ENCODE assay signal across 26 cellular contexts in genomic region chr3:150503402-150504099, GRCh38. TPM values are rescaled to one million over a fixed set of nuclear protein-coding genes. Genes with fewer than 3 reads are reported as not detected.
DNase-seq lines count a peak whose midpoint lies in the region; ATAC-seq, FAIRE-seq and TF ChIP-seq lines count a peak whose summit lies in the region.
"Had no signal": no experiment of that assay in that cellular context is flagged by ENCODE, and none has a peak within 500 bp of the region (broad histone marks: within the 10 kb centered on the region; RNA-seq: fewer than 3 reads in every experiment).

No MANE protein-coding gene starts in this region.

- peak; percentile 31 for ATAC-seq in stimulated activated effector memory CD8-positive, alpha-beta T cell treated with anti-CD3 and anti-CD28 coated beads, Interleukin-12 subunit alpha, Interleukin-12 subunit beta, amount 100 ng/mL, for 72 hours
- ATAC-seq: activated CD8-positive, alpha-beta T cell treated with anti-CD3 and anti-CD28 coated beads for 36 hours; activated T-helper 17 cell treated with anti-CD3 and anti-CD28 coated beads, Interleukin-2, amount 50 U/mL, for 72 hours; left colon had no signal

- no peak overlapping the region for H3K4me2 ChIP-seq in Karpas-422 (ENCODE audit: low read depth, low read length, poor library complexity, severe bottlenecking)
- H3K4me2 ChIP-seq in H1 (ENCODE audit: insufficient read depth in 1 of 2, low read depth in 2 of 2, low read length in 2 of 2): no peak overlapping the region
- no peak overlapping the region for H3K4me2 ChIP-seq in hepatocyte

- 0 out of 2 replicates have a peak overlapping the region, but pooled peaks have one; percentile 7 for H2BK5ac ChIP-seq in H1 (ENCODE audit: low read depth, low read length)

- DNase-seq in GM12864 (ENCODE audit: low read depth) (no peak), Karpas-422 (peak; percentile 46), H1 (ENCODE audit: low read depth in 1 of 2, low spot score in 2 of 2) (no peak), ovary (no peak), NCI-H1436 (lab: John Stamatoyannopoulos, UW) (no peak), hepatocyte (ENCODE audit: low spot score) (no peak)
- no peak for DNase-seq in stimulated activated effector memory CD8-positive, alpha-beta T cell treated with anti-CD3 and anti-CD28 coated beads, Interleukin-12 subunit alpha, Interleukin-12 subunit beta, amount 100 ng/mL, for 72 hours (ENCODE audit: low spot score in 2 of 2)
- DNase-seq: activated CD8-positive, alpha-beta memory T cell treated with anti-CD3 and anti-CD28 coated beads, Interleukin-2, amount 50 U/mL, for 48 hours; activated CD8-positive, alpha-beta T cell treated with anti-CD3 and anti-CD28 coated beads for 36 hours; activated naive CD4-positive, alpha-beta T cell treated with anti-CD3 and anti-CD28 coated beads, Interleukin-2, amount 50 U/mL, for 16 hours; amniotic stem cell; CD4-positive, alpha-beta memory T cell; hypothalamus; KG1; left colon; MM.1S; NCI-H1417; NCI-H2081; NCI-H69; SHP77 treated with DMSO at 0.1 percent for 48 hours; stimulated activated naive CD4-positive, alpha-beta T cell had no signal

- H3K27ac ChIP-seq in Karpas-422 (ENCODE audit: low read length) (no peak overlapping the region), H1 (ENCODE audit: low read depth, low read length) (no peak overlapping the region), ovary (no peak overlapping the region), hepatocyte (no peak overlapping the region)

- no peak overlapping the region for H3K23ac ChIP-seq in H1 (ENCODE audit: insufficient read length)

- TF ChIP-seq POLR2A in H1 (IDR thresholded peaks at IDR 0.05; ENCODE audit: control extremely low read depth in 1 of 2, low read depth in 2 of 2, low read length in 2 of 2): no peak
- no peak for TF ChIP-seq POLR2A in ovary (IDR thresholded peaks at IDR 0.05)

- no peak overlapping the region for H2AFZ ChIP-seq in Karpas-422 (ENCODE audit: low read length)
- H2AFZ ChIP-seq in H1 (ENCODE audit: low read length): 0 out of 2 replicates have a peak overlapping the region, but pooled peaks have one; percentile 6
- no peak overlapping the region for H2AFZ ChIP-seq in hepatocyte

- no peaks in the 10 kb centered on the region for H3K79me1 ChIP-seq in H1 (ENCODE audit: low read depth, low read length)

- no peak overlapping the region for H3K9ac ChIP-seq in Karpas-422 (ENCODE audit: low read length)
- H3K9ac ChIP-seq in H1 (replicated peaks in 1 of 4; ENCODE audit: extremely low read depth in 1 of 4, low read depth in 3 of 4, low read length in 3 of 4): no peak overlapping the region

- H3K4me1 ChIP-seq in Karpas-422 (ENCODE audit: low read length) (peaks cover 10% of the 10 kb centered on the region), H1 (replicated peaks in 1 of 4; ENCODE audit: control insufficient read depth in 3 of 4, insufficient read depth in 4 of 4, low read length in 3 of 4) (no peaks in the 10 kb centered on the region), ovary (ENCODE audit: insufficient read depth) (no peaks in the 10 kb centered on the region), hepatocyte (ENCODE audit: insufficient read depth) (no peaks in the 10 kb centered on the region)

- H3K9me3 ChIP-seq in Karpas-422 (ENCODE audit: low read length) (no peaks in the 10 kb centered on the region; the same call in 1 of the 2 replicates), H1 (ENCODE audit: insufficient read depth in 2 of 2, low read depth in 1 of 2, low read length in 1 of 2) (peaks cover 11 to 12% of the 10 kb centered on the region in 2 experiments), ovary (no peaks in the 10 kb centered on the region), hepatocyte (ENCODE audit: low read depth) (no peaks in the 10 kb centered on the region)

- no peak overlapping the region for H3K4ac ChIP-seq in H1 (replicated peaks; ENCODE audit: insufficient read length, low read depth, low read length)

- no peak overlapping the region for H2BK120ac ChIP-seq in H1 (replicated peaks; ENCODE audit: low read depth, low read length)

- FAIRE-seq in H1 (lab: Jason Lieb, UNC): no peak
- FAIRE-seq: D721Med, GM12892, RCC 7860 had no signal

- H3K36me3 ChIP-seq in Karpas-422 (ENCODE audit: insufficient read depth, low read length) (no peaks in the 10 kb centered on the region), H1 (ENCODE audit: control insufficient read depth in 2 of 4, insufficient read depth in 4 of 4, low read length in 3 of 4) (no peaks in the 10 kb centered on the region), ovary (no peaks in the 10 kb centered on the region), hepatocyte (replicated peaks; ENCODE audit: insufficient read depth, low read depth) (no peaks in the 10 kb centered on the region)

- peak; percentile 0 to 24; a peak in 1 of 4 replicates for TF ChIP-seq RAD21 in H1 (IDR thresholded peaks at IDR 0.05 in 1 of 2, conservative IDR thresholded peaks at IDR 0.05 in 1 of 2; ENCODE audit: low read depth in 2 of 2, low read length in 2 of 2)

- H2BK20ac ChIP-seq in H1 (ENCODE audit: low read length): no peak overlapping the region

- no peaks in the 10 kb centered on the region for H3K23me2 ChIP-seq in H1 (ENCODE audit: low read depth, low read length)

- H3K9me2 ChIP-seq in Karpas-422 (replicated peaks; ENCODE audit: insufficient read depth, low read length): no peaks in the 10 kb centered on the region
- no peaks in the 10 kb centered on the region for H3K9me2 ChIP-seq in hepatocyte (replicated peaks; ENCODE audit: insufficient read depth)

- H3K18ac ChIP-seq in H1 (ENCODE audit: extremely low read depth, low read length): no peak overlapping the region

- intact Hi-C loops in ovary (cut with DNase I): no loop called here

- TF ChIP-seq CTCF in GM12864 (IDR thresholded peaks at IDR 0.05; ENCODE audit: low read depth, low read length, missing control alignments): peak; percentile 24
- TF ChIP-seq CTCF in H1 (IDR thresholded peaks at IDR 0.05; ENCODE audit: control extremely low read depth in 1 of 3, insufficient read depth in 1 of 3, low read depth in 1 of 3, low read length in 3 of 3): peak in 2 of 3 experiments; percentile 28; a peak in 2 of 4 replicates
- TF ChIP-seq CTCF in ovary (IDR thresholded peaks at IDR 0.05): no peak
- TF ChIP-seq CTCF in hepatocyte (IDR thresholded peaks at IDR 0.05; ENCODE audit: poor library complexity): no peak

- no peaks in the 10 kb centered on the region for H3K4me1 Mint-ChIP-seq in stimulated activated effector memory CD8-positive, alpha-beta T cell treated with anti-CD3 and anti-CD28 coated beads, Interleukin-12 subunit alpha, Interleukin-12 subunit beta, amount 100 ng/mL, for 72 hours
- H3K4me1 Mint-ChIP-seq: CD4-positive, alpha-beta memory T cell had no signal

- H3K4me3 ChIP-seq in GM12864 (ENCODE audit: low read depth, low read length): no peak overlapping the region
- no peak overlapping the region for H3K4me3 ChIP-seq in Karpas-422 (ENCODE audit: low read length)
- H3K4me3 ChIP-seq in H1 (ENCODE audit: extremely low read depth in 1 of 4, insufficient read depth in 2 of 4, low read depth in 3 of 4, low read length in 4 of 4): no peak overlapping the region
- H3K4me3 ChIP-seq in ovary: no peak overlapping the region
- H3K4me3 ChIP-seq in hepatocyte: no peak overlapping the region

- H3K9me3 Mint-ChIP-seq in stimulated activated effector memory CD8-positive, alpha-beta T cell treated with anti-CD3 and anti-CD28 coated beads, Interleukin-12 subunit alpha, Interleukin-12 subunit beta, amount 100 ng/mL, for 72 hours: peaks cover 3% of the 10 kb centered on the region
- H3K9me3 Mint-ChIP-seq: natural killer cell treated with Interleukin-12 subunit alpha and Interleukin-12 subunit beta and Interleukin-15 and Interleukin-18, amount 100 ng/mL, for 72 hours had no signal

- H3K79me2 ChIP-seq in Karpas-422 (ENCODE audit: low read length): no peaks in the 10 kb centered on the region
- no peaks in the 10 kb centered on the region for H3K79me2 ChIP-seq in H1 (ENCODE audit: control insufficient read depth in 1 of 2, insufficient read depth in 2 of 2, low read length in 2 of 2)
- no peaks in the 10 kb centered on the region for H3K79me2 ChIP-seq in hepatocyte

- H4K8ac ChIP-seq in H1 (ENCODE audit: extremely low read depth, insufficient read depth, low read length): no peak overlapping the region

- no peak overlapping the region for H4K5ac ChIP-seq in H1 (ENCODE audit: insufficient read length, low read depth, low read length)

- H3K27me3 ChIP-seq in Karpas-422 (ENCODE audit: low read length) (no peaks in the 10 kb centered on the region), H1 (replicated peaks in 1 of 4; ENCODE audit: control insufficient read depth in 3 of 4, extremely low read depth in 1 of 4, insufficient read depth in 3 of 4, low read length in 3 of 4) (no peaks in the 10 kb centered on the region), ovary (no peaks in the 10 kb centered on the region), hepatocyte (no peaks in the 10 kb centered on the region)

- H2AK5ac ChIP-seq in H1 (ENCODE audit: low read depth, low read length): no peak overlapping the region

- no peak overlapping the region for H2BK15ac ChIP-seq in H1 (ENCODE audit: low read length)

- no peak overlapping the region for H4K91ac ChIP-seq in H1 (replicated peaks; ENCODE audit: insufficient read length, low read length)

- H3K27ac Mint-ChIP-seq in stimulated activated effector memory CD8-positive, alpha-beta T cell treated with anti-CD3 and anti-CD28 coated beads, Interleukin-12 subunit alpha, Interleukin-12 subunit beta, amount 100 ng/mL, for 72 hours: peak overlapping the region; percentile 10
- H3K27ac Mint-ChIP-seq: activated CD8-positive, alpha-beta T cell treated with anti-CD3 and anti-CD28 coated beads for 36 hours; activated T-helper 17 cell treated with anti-CD3 and anti-CD28 coated beads, Interleukin-2, amount 50 U/mL, for 72 hours; natural killer cell treated with Interleukin-12 subunit alpha and Interleukin-12 subunit beta and Interleukin-15 and Interleukin-18, amount 100 ng/mL, for 72 hours had no signal

- POLR2A ChIA-PET in H1 (lab: Charles Lee; ENCODE audit: partially characterized antibody): interaction anchor here (0.9 to 1.0 kb wide), 2 partner anchors 8 to 95 kb away, joined by 3 read pairs; no protein-coding TSS in a partner anchor

- CTCF ChIA-PET in H1 (lab: Charles Lee; ENCODE audit: partially characterized antibody): interaction anchor here (0.6 to 2.7 kb wide), 20 partner anchors 9 to 322 kb away, joined by 3 to 22 read pairs (median 4); no protein-coding TSS in a partner anchor

- no peak overlapping the region for H3K56ac ChIP-seq in H1 (replicated peaks; ENCODE audit: insufficient read length, low read depth, low read length)

- TF ChIP-seq EP300 in H1 (IDR thresholded peaks at IDR 0.05; ENCODE audit: borderline replicate concordance in 1 of 2, low read depth in 2 of 2, low read length in 2 of 2) (no peak), ovary (IDR thresholded peaks at IDR 0.05) (no peak)

- H3K14ac ChIP-seq in H1 (ENCODE audit: insufficient read length): no peak overlapping the region

- H3K36me3 Mint-ChIP-seq in stimulated activated effector memory CD8-positive, alpha-beta T cell treated with anti-CD3 and anti-CD28 coated beads, Interleukin-12 subunit alpha, Interleukin-12 subunit beta, amount 100 ng/mL, for 72 hours: peaks cover 5% of the 10 kb centered on the region

- H3K4me3 Mint-ChIP-seq in stimulated activated effector memory CD8-positive, alpha-beta T cell treated with anti-CD3 and anti-CD28 coated beads, Interleukin-12 subunit alpha, Interleukin-12 subunit beta, amount 100 ng/mL, for 72 hours: no peak overlapping the region
- H3K4me3 Mint-ChIP-seq: activated CD8-positive, alpha-beta T cell treated with anti-CD3 and anti-CD28 coated beads for 36 hours; activated T-helper 17 cell treated with anti-CD3 and anti-CD28 coated beads, Interleukin-2, amount 50 U/mL, for 72 hours; CD4-positive, alpha-beta memory T cell; natural killer cell treated with Interleukin-12 subunit alpha and Interleukin-12 subunit beta and Interleukin-15 and Interleukin-18, amount 100 ng/mL, for 72 hours had no signal

- WGBS in H1 (ENCODE audit: extremely low coverage in 1 of 2, insufficient coverage in 1 of 2, insufficient read length in 1 of 2, insufficient replicate concordance in 2 of 2, low coverage in 1 of 2, low lambda C conversion rate in 2 of 2, missing lambda C conversion rate in 1 of 2), 2 experiments: 78% methylated on average over 5 of the region's 5 CpGs; no CpG with 5 or more reads in 1 of the 2 experiments
- WGBS in ovary, 3 donors: 82 to 88% (median 83%) methylated on average over 5 of the region's 5 CpGs
- WGBS in hepatocyte (ENCODE audit: low lambda C conversion rate, missing lambda C conversion rate): 90% methylated on average over 5 of the region's 5 CpGs

- no peaks in the 10 kb centered on the region for H4K20me1 ChIP-seq in Karpas-422 (ENCODE audit: insufficient read depth, low read depth, low read length)
- H4K20me1 ChIP-seq in H1 (replicated peaks in 1 of 2; ENCODE audit: control insufficient read depth in 1 of 2, insufficient read depth in 2 of 2, low read length in 2 of 2): no peaks in the 10 kb centered on the region
- no peaks in the 10 kb centered on the region for H4K20me1 ChIP-seq in hepatocyte (ENCODE audit: insufficient read depth, poor library complexity, severe bottlenecking)

- peak overlapping the region; percentile 17; the same call in 1 of the 2 replicates for H2BK12ac ChIP-seq in H1 (ENCODE audit: low read depth, low read length)

RNA-seq across cellular contexts. Expression of gene SERP1, which starts 42.7 kb away (rescaled TPM):
- 168 and 321 TPM in 2 replicates for total RNA-seq in Karpas-422 (2014; rRNA removed; shearing (Covaris generic); ENCODE audit: low replicate concordance)
- total RNA-seq in H1 (2021; fragmentation: NEBNext Ultra II Directional; extraction: Animal tissue kit (Norgen Biotek cat#: 25700)): 98.2 and 111 TPM in 2 replicates
- polyA plus RNA-seq in H1 (2011; rRNA removed): 90.3 and 167 TPM in 2 replicates
- 115 TPM for polyA plus RNA-seq in H1 (2011; cell fraction: cytosol; rRNA removed)
- 91.6 TPM for polyA plus RNA-seq in H1 (2011; cell fraction: nucleus; rRNA removed)
- polyA plus RNA-seq in H1 (2012, experiment 1 of 2): 60.7 to 77.7 TPM (median 70.0 TPM) in 4 replicates
- polyA plus RNA-seq in H1 (2012, experiment 2 of 2): 30.7 TPM
- polyA plus RNA-seq in H1 (2013, experiment 1 of 2): 72.6 TPM
- polyA plus RNA-seq in H1 (2013, experiment 2 of 2): 79.6 TPM
- polyA minus RNA-seq in H1 (2011; rRNA and poly(A)+ RNA removed): 29.8 and 37.0 TPM in 2 replicates
- polyA minus RNA-seq in H1 (2011; cell fraction: cytosol; rRNA and poly(A)+ RNA removed): 113 TPM
- polyA minus RNA-seq in H1 (2011; cell fraction: nucleus; rRNA and poly(A)+ RNA removed): 96.7 TPM
- total RNA-seq in ovary: 100 to 1,000 TPM in 5 of 7 donors, 10 to 100 TPM in 2; 93.5 to 638 (median 117) TPM
- polyA plus RNA-seq in ovary: 10 to 100 TPM; 74.9 to 87.1 TPM
- 202 and 233 TPM in 2 replicates for total RNA-seq in hepatocyte
- 157 and 165 TPM in 2 replicates for polyA plus RNA-seq in hepatocyte

RNA-seq across cellular contexts. Expression of gene EIF2A, which starts 43.0 kb away (rescaled TPM):
- 147 and 161 TPM in 2 replicates for total RNA-seq in Karpas-422 (2014; rRNA removed; shearing (Covaris generic); ENCODE audit: low replicate concordance)
- 87.5 and 91.6 TPM in 2 replicates for total RNA-seq in H1 (2021; fragmentation: NEBNext Ultra II Directional; extraction: Animal tissue kit (Norgen Biotek cat#: 25700))
- polyA plus RNA-seq in H1 (2011; rRNA removed): 32.1 and 59.3 TPM in 2 replicates
- 71.8 TPM for polyA plus RNA-seq in H1 (2011; cell fraction: cytosol; rRNA removed)
- 31.5 TPM for polyA plus RNA-seq in H1 (2011; cell fraction: nucleus; rRNA removed)
- 44.9 to 86.0 TPM (median 57.5 TPM) in 4 replicates for polyA plus RNA-seq in H1 (2012, experiment 1 of 2)
- 9.7 TPM for polyA plus RNA-seq in H1 (2012, experiment 2 of 2)
- polyA plus RNA-seq in H1 (2013, experiment 1 of 2): 84.7 TPM
- 75.5 TPM for polyA plus RNA-seq in H1 (2013, experiment 2 of 2)
- polyA minus RNA-seq in H1 (2011; rRNA and poly(A)+ RNA removed): 103 and 125 TPM in 2 replicates
- polyA minus RNA-seq in H1 (2011; cell fraction: cytosol; rRNA and poly(A)+ RNA removed): 36.3 TPM
- polyA minus RNA-seq in H1 (2011; cell fraction: nucleus; rRNA and poly(A)+ RNA removed): 109 TPM
- 100 to 1,000 TPM in 5 of 7 donors, 10 to 100 TPM in 2; 91.8 to 206 (median 114) TPM for total RNA-seq in ovary
- 100 to 1,000 TPM in 1 of 2 donors, 10 to 100 TPM in 1; 88.8 to 107 TPM for polyA plus RNA-seq in ovary
- total RNA-seq in hepatocyte: 112 TPM in 2 replicates
- polyA plus RNA-seq in hepatocyte: 34.4 and 34.5 TPM in 2 replicates

Comparison
In these comparisons a context has a peak if more than half of its experiments do, and no peak if none do; other contexts are left out.
1. CTCF ChIP-seq: peak in GM12864 (single experiment) and H1 (2 of 3); none in ovary (0 of 3) and hepatocyte (single experiment).